ENCODE assay signal across 1 cellular context in the genomic region with DNA sequence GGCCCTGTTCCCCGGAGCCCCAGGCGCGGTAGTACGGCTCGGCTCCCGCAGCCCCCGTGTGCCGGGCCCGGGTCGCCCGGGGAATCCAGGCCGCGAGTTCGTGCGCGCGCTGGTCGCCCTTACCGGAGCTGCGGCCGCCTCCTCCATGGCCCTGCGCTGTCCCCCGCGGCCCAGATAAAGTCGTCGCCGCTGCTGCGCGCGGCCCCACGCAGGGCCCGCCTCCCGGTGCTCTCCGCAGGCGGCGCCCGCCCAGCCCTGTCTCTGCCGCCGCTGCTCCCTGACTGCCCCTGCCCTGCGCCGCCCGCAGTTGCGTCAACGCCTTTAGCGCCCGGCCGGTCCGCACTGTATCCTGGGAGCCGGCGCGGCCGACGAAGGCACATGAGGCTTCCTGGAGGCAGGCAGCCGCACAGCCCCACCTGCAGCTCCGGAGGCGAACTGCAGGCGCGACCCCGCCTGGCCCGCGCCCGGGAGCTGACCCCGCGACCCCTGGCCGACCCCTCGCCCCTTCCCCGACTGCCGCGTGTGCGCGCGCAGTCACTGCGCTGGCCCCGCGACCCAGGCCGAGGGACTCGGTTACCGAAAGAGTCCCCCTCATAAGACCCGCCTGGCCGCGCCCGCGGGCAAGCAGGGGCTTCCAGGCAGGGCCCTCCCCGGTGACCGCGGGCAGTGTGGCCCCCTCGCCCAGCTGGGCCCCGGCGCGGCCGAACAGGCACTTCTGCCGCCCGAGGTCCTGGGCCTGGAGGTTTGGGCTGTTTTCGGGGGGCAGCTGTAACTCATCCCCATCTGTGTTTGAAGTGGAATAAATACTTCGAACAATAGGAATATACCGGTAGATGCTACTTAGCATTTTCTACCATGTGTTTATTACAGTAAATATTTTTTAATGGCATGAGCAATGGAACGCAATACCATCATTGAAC.
A peak's percentile ranks its signal among the peaks of the same experiment; 100 is the strongest.
TF ChIP-seq lines count a peak whose summit lies in the region.

No MANE protein-coding gene starts in this region.

TF ChIP-seq in K562, 482 proteins besides CTCF, POLR2A, EP300 and RAD21 (continued from another document and continues in another):
- TF ChIP-seq, protein P1, sequence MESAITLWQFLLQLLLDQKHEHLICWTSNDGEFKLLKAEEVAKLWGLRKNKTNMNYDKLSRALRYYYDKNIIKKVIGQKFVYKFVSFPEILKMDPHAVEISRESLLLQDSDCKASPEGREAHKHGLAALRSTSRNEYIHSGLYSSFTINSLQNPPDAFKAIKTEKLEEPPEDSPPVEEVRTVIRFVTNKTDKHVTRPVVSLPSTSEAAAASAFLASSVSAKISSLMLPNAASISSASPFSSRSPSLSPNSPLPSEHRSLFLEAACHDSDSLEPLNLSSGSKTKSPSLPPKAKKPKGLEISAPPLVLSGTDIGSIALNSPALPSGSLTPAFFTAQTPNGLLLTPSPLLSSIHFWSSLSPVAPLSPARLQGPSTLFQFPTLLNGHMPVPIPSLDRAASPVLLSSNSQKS (CRISPR knock-in tag; IDR thresholded peaks at IDR 0.05), result no peak
- TF ChIP-seq, protein P2, sequence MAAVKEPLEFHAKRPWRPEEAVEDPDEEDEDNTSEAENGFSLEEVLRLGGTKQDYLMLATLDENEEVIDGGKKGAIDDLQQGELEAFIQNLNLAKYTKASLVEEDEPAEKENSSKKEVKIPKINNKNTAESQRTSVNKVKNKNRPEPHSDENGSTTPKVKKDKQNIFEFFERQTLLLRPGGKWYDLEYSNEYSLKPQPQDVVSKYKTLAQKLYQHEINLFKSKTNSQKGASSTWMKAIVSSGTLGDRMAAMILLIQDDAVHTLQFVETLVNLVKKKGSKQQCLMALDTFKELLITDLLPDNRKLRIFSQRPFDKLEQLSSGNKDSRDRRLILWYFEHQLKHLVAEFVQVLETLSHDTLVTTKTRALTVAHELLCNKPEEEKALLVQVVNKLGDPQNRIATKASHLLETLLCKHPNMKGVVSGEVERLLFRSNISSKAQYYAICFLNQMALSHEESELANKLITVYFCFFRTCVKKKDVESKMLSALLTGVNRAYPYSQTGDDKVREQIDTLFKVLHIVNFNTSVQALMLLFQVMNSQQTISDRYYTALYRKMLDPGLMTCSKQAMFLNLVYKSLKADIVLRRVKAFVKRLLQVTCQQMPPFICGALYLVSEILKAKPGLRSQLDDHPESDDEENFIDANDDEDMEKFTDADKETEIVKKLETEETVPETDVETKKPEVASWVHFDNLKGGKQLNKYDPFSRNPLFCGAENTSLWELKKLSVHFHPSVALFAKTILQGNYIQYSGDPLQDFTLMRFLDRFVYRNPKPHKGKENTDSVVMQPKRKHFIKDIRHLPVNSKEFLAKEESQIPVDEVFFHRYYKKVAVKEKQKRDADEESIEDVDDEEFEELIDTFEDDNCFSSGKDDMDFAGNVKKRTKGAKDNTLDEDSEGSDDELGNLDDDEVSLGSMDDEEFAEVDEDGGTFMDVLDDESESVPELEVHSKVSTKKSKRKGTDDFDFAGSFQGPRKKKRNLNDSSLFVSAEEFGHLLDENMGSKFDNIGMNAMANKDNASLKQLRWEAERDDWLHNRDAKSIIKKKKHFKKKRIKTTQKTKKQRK (IDR thresholded peaks at IDR 0.05; ENCODE audit: borderline replicate concordance, low read depth, low read length), result no peak
- TF ChIP-seq, protein P3, sequence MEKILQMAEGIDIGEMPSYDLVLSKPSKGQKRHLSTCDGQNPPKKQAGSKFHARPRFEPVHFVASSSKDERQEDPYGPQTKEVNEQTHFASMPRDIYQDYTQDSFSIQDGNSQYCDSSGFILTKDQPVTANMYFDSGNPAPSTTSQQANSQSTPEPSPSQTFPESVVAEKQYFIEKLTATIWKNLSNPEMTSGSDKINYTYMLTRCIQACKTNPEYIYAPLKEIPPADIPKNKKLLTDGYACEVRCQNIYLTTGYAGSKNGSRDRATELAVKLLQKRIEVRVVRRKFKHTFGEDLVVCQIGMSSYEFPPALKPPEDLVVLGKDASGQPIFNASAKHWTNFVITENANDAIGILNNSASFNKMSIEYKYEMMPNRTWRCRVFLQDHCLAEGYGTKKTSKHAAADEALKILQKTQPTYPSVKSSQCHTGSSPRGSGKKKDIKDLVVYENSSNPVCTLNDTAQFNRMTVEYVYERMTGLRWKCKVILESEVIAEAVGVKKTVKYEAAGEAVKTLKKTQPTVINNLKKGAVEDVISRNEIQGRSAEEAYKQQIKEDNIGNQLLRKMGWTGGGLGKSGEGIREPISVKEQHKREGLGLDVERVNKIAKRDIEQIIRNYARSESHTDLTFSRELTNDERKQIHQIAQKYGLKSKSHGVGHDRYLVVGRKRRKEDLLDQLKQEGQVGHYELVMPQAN (IDR thresholded peaks at IDR 0.05; ENCODE audit: borderline replicate concordance), result no peak
- TF ChIP-seq KDM5B (IDR thresholded peaks at IDR 0.05; ENCODE audit: insufficient replicate concordance, low read depth, low read length) (peak; percentile 84), ZNF586 (CRISPR knock-in tag; conservative IDR thresholded peaks at IDR 0.05) (no peak; the same call in 1 of the 2 replicates), ZNF77 (CRISPR knock-in tag; IDR thresholded peaks at IDR 0.05) (no peak), TGIF2 (CRISPR knock-in tag; IDR thresholded peaks at IDR 0.05) (no peak), NCOR1 (IDR thresholded peaks at IDR 0.05) (peak; percentile 60), ATF1 (CRISPR knock-in tag; IDR thresholded peaks at IDR 0.05) (no peak), ATF1 (tag; IDR thresholded peaks at IDR 0.05) (peak; percentile 89), TRIM24 (IDR thresholded peaks at IDR 0.05) (no peak; a peak in 1 of 4 replicates), ZBED1 (IDR thresholded peaks at IDR 0.05) (0 out of 2 replicates have a peak, but pooled peaks have one; percentile 42), NCOA1 (IDR thresholded peaks at IDR 0.05; ENCODE audit: low read depth) (no peak), CXXC5 (CRISPR knock-in tag; IDR thresholded peaks at IDR 0.05) (peak; percentile 99), BCOR (IDR thresholded peaks at IDR 0.05) (no peak), TAF9B (IDR thresholded peaks at IDR 0.05; ENCODE audit: partially characterized antibody) (no peak), CBX2 (IDR thresholded peaks at IDR 0.05; ENCODE audit: insufficient read depth, low read length, poor library complexity, severe bottlenecking) (no peak), XRCC3 (IDR thresholded peaks at IDR 0.05) (no peak), ZNF408 (CRISPR knock-in tag; IDR thresholded peaks at IDR 0.05; ENCODE audit: low read depth) (no peak), ZNF253 (CRISPR knock-in tag; conservative IDR thresholded peaks at IDR 0.05) (no peak)
- TF ChIP-seq, protein P4, sequence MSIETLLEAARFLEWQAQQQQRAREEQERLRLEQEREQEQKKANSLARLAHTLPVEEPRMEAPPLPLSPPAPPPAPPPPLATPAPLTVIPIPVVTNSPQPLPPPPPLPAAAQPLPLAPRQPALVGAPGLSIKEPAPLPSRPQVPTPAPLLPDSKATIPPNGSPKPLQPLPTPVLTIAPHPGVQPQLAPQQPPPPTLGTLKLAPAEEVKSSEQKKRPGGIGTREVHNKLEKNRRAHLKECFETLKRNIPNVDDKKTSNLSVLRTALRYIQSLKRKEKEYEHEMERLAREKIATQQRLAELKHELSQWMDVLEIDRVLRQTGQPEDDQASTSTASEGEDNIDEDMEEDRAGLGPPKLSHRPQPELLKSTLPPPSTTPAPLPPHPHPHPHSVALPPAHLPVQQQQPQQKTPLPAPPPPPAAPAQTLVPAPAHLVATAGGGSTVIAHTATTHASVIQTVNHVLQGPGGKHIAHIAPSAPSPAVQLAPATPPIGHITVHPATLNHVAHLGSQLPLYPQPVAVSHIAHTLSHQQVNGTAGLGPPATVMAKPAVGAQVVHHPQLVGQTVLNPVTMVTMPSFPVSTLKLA (conservative IDR thresholded peaks at IDR 0.05), result peak; percentile 29 to 90; a peak in 3 of 4 replicates
- TF ChIP-seq, protein P5, sequence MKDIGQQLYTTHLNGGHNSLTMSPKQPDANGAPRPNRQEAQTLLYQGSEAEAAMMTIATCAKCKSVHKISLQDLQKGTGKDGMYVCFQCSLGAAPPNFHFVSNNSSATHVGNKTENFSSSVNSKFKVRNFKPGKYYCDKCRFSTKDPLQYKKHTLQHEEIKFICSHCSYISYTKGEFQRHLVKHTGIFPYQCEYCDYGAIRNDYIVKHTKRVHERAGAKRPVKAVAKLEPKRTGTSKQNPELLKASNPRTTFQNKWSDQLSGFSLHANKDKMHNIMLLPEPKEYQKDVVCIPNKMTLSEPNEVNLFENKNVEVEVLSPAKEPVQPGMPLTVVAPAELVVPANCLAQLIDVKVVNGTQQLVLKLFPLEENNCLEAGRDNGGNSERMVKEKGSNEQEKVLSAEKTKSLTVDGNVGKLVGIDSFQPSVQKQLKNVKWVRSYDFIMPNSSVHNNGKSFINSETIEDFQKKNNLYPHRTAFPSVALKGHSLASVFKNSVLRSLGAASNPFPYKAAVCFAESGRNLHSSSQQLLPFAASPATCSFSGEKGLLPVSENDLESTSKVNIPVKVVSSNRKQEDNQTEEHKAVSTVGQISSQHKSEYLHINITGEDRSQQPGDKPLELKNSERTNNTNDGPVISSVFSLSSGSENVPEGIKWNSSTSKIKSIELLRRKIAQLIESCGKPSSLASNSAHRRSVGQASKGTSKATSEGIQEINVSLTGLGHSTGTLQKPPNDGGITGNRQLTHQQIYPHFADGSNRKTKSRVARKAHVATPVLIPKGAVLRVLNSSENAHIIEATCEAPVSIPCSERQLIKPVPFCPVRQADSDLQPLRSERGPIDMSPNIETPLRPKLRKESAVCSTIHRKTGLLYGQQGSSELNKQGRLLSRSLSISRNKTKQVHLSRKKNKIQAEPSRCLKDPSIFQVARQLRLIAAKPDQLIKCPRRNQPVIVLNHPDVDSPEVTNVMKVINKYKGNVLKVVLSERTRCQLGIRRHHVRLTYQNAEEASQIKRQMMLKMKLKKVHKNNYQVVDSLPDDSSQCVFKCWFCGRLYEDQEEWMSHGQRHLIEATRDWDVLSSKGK (CRISPR knock-in tag; IDR thresholded peaks at IDR 0.05), result no peak
- TF ChIP-seq, protein P6, sequence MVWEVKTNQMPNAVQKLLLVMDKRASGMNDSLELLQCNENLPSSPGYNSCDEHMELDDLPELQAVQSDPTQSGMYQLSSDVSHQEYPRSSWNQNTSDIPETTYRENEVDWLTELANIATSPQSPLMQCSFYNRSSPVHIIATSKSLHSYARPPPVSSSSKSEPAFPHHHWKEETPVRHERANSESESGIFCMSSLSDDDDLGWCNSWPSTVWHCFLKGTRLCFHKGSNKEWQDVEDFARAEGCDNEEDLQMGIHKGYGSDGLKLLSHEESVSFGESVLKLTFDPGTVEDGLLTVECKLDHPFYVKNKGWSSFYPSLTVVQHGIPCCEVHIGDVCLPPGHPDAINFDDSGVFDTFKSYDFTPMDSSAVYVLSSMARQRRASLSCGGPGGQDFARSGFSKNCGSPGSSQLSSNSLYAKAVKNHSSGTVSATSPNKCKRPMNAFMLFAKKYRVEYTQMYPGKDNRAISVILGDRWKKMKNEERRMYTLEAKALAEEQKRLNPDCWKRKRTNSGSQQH (CRISPR knock-in tag; IDR thresholded peaks at IDR 0.05), result no peak
- TF ChIP-seq, protein P7, sequence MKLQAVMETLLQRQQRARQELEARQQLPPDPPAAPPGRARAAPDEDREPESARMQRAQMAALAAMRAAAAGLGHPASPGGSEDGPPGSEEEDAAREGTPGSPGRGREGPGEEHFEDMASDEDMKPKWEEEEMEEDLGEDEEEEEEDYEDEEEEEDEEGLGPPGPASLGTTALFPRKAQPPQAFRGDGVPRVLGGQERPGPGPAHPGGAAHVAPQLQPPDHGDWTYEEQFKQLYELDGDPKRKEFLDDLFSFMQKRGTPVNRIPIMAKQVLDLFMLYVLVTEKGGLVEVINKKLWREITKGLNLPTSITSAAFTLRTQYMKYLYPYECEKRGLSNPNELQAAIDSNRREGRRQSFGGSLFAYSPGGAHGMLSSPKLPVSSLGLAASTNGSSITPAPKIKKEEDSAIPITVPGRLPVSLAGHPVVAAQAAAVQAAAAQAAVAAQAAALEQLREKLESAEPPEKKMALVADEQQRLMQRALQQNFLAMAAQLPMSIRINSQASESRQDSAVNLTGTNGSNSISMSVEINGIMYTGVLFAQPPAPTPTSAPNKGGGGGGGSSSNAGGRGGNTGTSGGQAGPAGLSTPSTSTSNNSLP (IDR thresholded peaks at IDR 0.05; ENCODE audit: borderline replicate concordance, low read depth, low read length), result no peak
- TF ChIP-seq, protein P8, sequence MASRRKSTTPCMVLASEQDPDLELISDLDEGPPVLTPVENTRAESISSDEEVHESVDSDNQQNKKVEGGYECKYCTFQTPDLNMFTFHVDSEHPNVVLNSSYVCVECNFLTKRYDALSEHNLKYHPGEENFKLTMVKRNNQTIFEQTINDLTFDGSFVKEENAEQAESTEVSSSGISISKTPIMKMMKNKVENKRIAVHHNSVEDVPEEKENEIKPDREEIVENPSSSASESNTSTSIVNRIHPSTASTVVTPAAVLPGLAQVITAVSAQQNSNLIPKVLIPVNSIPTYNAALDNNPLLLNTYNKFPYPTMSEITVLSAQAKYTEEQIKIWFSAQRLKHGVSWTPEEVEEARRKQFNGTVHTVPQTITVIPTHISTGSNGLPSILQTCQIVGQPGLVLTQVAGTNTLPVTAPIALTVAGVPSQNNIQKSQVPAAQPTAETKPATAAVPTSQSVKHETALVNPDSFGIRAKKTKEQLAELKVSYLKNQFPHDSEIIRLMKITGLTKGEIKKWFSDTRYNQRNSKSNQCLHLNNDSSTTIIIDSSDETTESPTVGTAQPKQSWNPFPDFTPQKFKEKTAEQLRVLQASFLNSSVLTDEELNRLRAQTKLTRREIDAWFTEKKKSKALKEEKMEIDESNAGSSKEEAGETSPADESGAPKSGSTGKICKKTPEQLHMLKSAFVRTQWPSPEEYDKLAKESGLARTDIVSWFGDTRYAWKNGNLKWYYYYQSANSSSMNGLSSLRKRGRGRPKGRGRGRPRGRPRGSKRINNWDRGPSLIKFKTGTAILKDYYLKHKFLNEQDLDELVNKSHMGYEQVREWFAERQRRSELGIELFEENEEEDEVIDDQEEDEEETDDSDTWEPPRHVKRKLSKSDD (conservative IDR thresholded peaks at IDR 0.05; ENCODE audit: low read length), result 0 out of 2 replicates have a peak, but pooled peaks have one; percentile 70
- TF ChIP-seq, protein P9, sequence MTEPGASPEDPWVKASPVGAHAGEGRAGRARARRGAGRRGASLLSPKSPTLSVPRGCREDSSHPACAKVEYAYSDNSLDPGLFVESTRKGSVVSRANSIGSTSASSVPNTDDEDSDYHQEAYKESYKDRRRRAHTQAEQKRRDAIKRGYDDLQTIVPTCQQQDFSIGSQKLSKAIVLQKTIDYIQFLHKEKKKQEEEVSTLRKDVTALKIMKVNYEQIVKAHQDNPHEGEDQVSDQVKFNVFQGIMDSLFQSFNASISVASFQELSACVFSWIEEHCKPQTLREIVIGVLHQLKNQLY (CRISPR knock-in tag; conservative IDR thresholded peaks at IDR 0.05), result peak in 1 of 2 experiments; percentile 79; a peak in 1 of 4 replicates
- TF ChIP-seq, protein P10, sequence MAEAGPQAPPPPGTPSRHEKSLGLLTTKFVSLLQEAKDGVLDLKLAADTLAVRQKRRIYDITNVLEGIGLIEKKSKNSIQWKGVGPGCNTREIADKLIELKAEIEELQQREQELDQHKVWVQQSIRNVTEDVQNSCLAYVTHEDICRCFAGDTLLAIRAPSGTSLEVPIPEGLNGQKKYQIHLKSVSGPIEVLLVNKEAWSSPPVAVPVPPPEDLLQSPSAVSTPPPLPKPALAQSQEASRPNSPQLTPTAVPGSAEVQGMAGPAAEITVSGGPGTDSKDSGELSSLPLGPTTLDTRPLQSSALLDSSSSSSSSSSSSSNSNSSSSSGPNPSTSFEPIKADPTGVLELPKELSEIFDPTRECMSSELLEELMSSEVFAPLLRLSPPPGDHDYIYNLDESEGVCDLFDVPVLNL (CRISPR knock-in tag; IDR thresholded peaks at IDR 0.05; ENCODE audit: low read depth), result no peak
